Comparison of ENCODE assay signal across 13 cellular contexts in genomic region chr7:38413784-38414183, GRCh38.
DNase-seq lines count a peak whose midpoint lies in the region; ATAC-seq and TF ChIP-seq lines count a peak whose summit lies in the region.
"Had no signal": no experiment of that assay in that cellular context is flagged by ENCODE, and none has a peak within 500 bp of the region (broad histone marks: within the 10 kb centered on the region; RNA-seq: fewer than 3 reads in every experiment).

No MANE protein-coding gene starts in this region.

- POLR2A ChIA-PET in GM10248 (lab: Yijun Ruan, JAX), result no interaction called here
- POLR2A ChIA-PET in T-cell (lab: Charles Lee), result no interaction called here

- H3K9me3 Mint-ChIP-seq in T-cell (no peaks in the 10 kb centered on the region), natural killer cell (no peaks in the 10 kb centered on the region)

- H3K36me3 Mint-ChIP-seq in T-cell (no peaks in the 10 kb centered on the region), natural killer cell (no peaks in the 10 kb centered on the region)

- CTCF ChIA-PET in GM10248 (lab: Yijun Ruan, JAX) (interaction anchor here (1.1 kb wide), 1 partner anchor 15 kb away, joined by 5 read pairs; no protein-coding TSS in a partner anchor), T-cell (lab: Charles Lee) (no interaction called here)

- H3K4me3 Mint-ChIP-seq in T-cell, result peak overlapping the region in 1 of 3 donors; percentile 33
- no peak overlapping the region for H3K4me3 Mint-ChIP-seq in natural killer cell

- H3K27ac Mint-ChIP-seq in T-cell (no peak overlapping the region), natural killer cell (no peak overlapping the region)

- intact Hi-C loops in natural killer cell (cut with micrococcal nuclease), result no loop called here

- peak; percentile 96 for ATAC-seq in GM19351 (IDR thresholded peaks at IDR 0.05; ENCODE audit: unreplicated experiment)
- peak; percentile 84 for ATAC-seq in HG03066 (IDR thresholded peaks at IDR 0.05; ENCODE audit: low read depth, unreplicated experiment)
- peak; percentile 42 to 93 (median 71) for ATAC-seq in T-cell (replicated peaks in 1 of 4)
- ATAC-seq in natural killer cell, result no peak
- ATAC-seq: HCT116, lower lobe of right lung, psoas muscle had no signal

- peaks cover 17 to 33% (median 23%) of the 10 kb centered on the region in 3 donors for H3K4me1 Mint-ChIP-seq in T-cell
- H3K4me1 Mint-ChIP-seq in natural killer cell, result peaks cover 0 to 10% of the 10 kb centered on the region in 2 donors

- no peak for TF ChIP-seq CTCF in GM10248 (IDR thresholded peaks at IDR 0.05; ENCODE audit: control extremely low read depth, extremely low read depth, low read depth, missing control alignments)
- TF ChIP-seq CTCF in natural killer cell (IDR thresholded peaks at IDR 0.05), result no peak

- H3K27me3 Mint-ChIP-seq in T-cell (peaks cover 0 to 7% of the 10 kb centered on the region in 2 donors), natural killer cell (ENCODE audit: low read depth in 2 of 2) (peaks cover 3 to 18% of the 10 kb centered on the region in 2 donors)

- DNase-seq in GM10248 (ENCODE audit: extremely low spot score) (peak; percentile 29), T-cell (peak in 1 of 34 experiments; percentile 4), anterior cingulate cortex (lab: John Stamatoyannopoulos, UW) (no peak), activated gamma-delta T cell treated with Interleukin-2 at 50 U/mL for 16 hours (no peak), natural killer cell (no peak), NCI-H82 (lab: John Stamatoyannopoulos, UW) (no peak)
- DNase-seq: activated naive CD4-positive, alpha-beta T cell treated with Interleukin-2 at 50 U/mL for 16 hours; lower lobe of right lung; psoas muscle; WERI-Rb-1 had no signal

Comparison
In these comparisons a context has a peak if more than half of its experiments do, and no peak if none do; other contexts are left out.
1. ATAC-seq: peak in GM19351 (single experiment), HG03066 (single experiment) and T-cell (4 of 4); none in natural killer cell (0 of 3).